Comparison of ENCODE assay signal across 9 cellular contexts in the genomic region with DNA sequence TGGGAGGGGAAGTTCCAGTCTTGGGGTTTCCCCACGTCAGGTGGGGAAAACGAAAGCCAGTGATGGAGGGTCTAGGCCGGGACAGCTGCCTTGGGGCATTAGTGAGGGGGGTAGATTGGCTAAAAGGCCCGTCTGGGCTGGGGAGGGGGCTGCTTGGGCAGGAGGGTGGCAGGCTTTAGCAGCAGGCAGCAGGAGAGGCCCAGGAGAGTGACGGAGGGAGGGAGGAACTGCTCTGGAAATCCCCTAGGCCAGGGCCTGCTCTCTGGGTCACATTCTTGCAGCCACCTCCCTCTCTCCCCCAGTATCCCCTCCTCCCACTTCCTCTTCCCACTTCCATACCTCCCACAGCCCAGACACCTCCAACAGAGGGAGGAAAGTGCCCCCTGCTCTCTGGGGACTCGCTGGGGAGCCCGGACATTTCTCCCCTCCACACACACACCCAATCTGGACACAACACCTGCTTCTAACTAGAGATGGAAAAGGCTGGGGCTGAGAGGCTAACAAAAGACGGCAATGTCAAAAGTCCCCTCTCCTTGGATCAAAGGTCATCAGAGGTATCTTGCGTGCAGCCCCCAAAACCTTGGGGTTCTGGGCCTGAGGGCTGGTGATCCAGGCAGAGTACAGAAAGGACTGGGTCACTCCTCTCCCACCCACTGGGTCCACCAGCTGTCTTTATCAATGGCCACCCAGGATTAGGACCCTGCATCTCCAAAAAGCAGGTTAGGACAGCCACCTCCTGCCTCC. TPM values are rescaled to one million over a fixed set of nuclear protein-coding genes. Genes with fewer than 3 reads are reported as not detected.
DNase-seq lines count a peak whose midpoint lies in the region; ATAC-seq and TF ChIP-seq lines count a peak whose summit lies in the region.
"Had no signal": no experiment of that assay in that cellular context is flagged by ENCODE, and none has a peak within 500 bp of the region (broad histone marks: within the 10 kb centered on the region; RNA-seq: fewer than 3 reads in every experiment).

No MANE protein-coding gene starts in this region.

- peak overlapping the region; percentile 78 for H2AK5ac ChIP-seq in IMR-90 (ENCODE audit: low read depth, low read length)

- peak overlapping the region; percentile 10; the same call in 1 of the 2 replicates for H3K27ac ChIP-seq in IMR-90 (ENCODE audit: insufficient read depth, low read length)
- H3K27ac ChIP-seq in lower lobe of right lung, result peak overlapping the region; percentile 37
- peak overlapping the region; percentile 87 for H3K27ac ChIP-seq in upper lobe of right lung
- no peak overlapping the region for H3K27ac ChIP-seq in uterus

- H4K8ac ChIP-seq in IMR-90 (ENCODE audit: low read depth in 2 of 2, low read length in 2 of 2), result peak overlapping the region; percentile 39 to 66; a peak in 3 of 4 replicates

- no TSS peak for BruUV-seq in IMR-90 (replicated peaks; lab: Mats Ljungman, UMichigan)

- CTCF ChIA-PET in IMR-90 (lab: Yijun Ruan, JAX), result interaction anchor here (1.6 kb wide), 1 partner anchor 49 kb away, joined by 4 read pairs; a partner anchor contains a TSS

- H3K4me1 ChIP-seq in IMR-90 (ENCODE audit: control insufficient read depth, insufficient read depth, low read length), result peaks cover 22% of the 10 kb centered on the region
- H3K4me1 ChIP-seq in lower lobe of right lung, result peaks cover 35% of the 10 kb centered on the region
- peaks cover 28% of the 10 kb centered on the region for H3K4me1 ChIP-seq in upper lobe of right lung
- peaks cover 0 to 24% of the 10 kb centered on the region in 2 donors for H3K4me1 ChIP-seq in uterus

- dilution Hi-C loops in IMR-90 (cut with HindIII; ENCODE audit: low sequenced_read_pairs, unreplicated experiment), result no loop called here

- H3K14ac ChIP-seq in IMR-90 (replicated peaks; ENCODE audit: low read depth, low read length), result peak overlapping the region; percentile 96

- H2AK9ac ChIP-seq in IMR-90 (replicated peaks; ENCODE audit: low read depth, low read length, poor library complexity), result peak overlapping the region; percentile 98

- WGBS in IMR-90 (ENCODE audit: extremely low coverage in 2 of 2, insufficient read length in 1 of 2), 2 experiments, result no CpG with 5 or more reads among the region's 9 CpGs

- H2BK15ac ChIP-seq in IMR-90 (ENCODE audit: low read depth, low read length), result no peak overlapping the region; the same call in 2 of the 3 replicates

- peak overlapping the region; percentile 50 for H4K5ac ChIP-seq in IMR-90 (ENCODE audit: low read depth, low read length)

- H4K91ac ChIP-seq in IMR-90 (ENCODE audit: insufficient read depth, low read depth, low read length), result peak overlapping the region; percentile 23; the same call in 1 of the 2 replicates

- H2BK120ac ChIP-seq in IMR-90 (ENCODE audit: low read depth, low read length), result peak overlapping the region; percentile 42

- peaks cover 9% of the 10 kb centered on the region for H4K20me1 ChIP-seq in IMR-90 (ENCODE audit: insufficient read depth, low read length)

- no peak for ATAC-seq in IMR-90 (ENCODE audit: low read depth)
- peak; percentile 15 to 45 for ATAC-seq in lower lobe of right lung
- ATAC-seq in upper lobe of right lung, result peak; percentile 32
- ATAC-seq in HG03378 (IDR thresholded peaks at IDR 0.05; ENCODE audit: unreplicated experiment), result no peak

- POLR2A ChIA-PET in IMR-90 (lab: Charles Lee; ENCODE audit: unreplicated experiment), result no interaction called here

- no peak overlapping the region for H3K56ac ChIP-seq in IMR-90 (ENCODE audit: extremely low read depth, insufficient read depth, low read length)

- TF ChIP-seq CTCF in IMR-90 (conservative IDR thresholded peaks at IDR 0.05; ENCODE audit: low read depth, low read length) (no peak), astrocyte of the spinal cord (IDR thresholded peaks at IDR 0.05; ENCODE audit: low read depth, low read length) (no peak), lower lobe of right lung (IDR thresholded peaks at IDR 0.05) (no peak), upper lobe of right lung (IDR thresholded peaks at IDR 0.05) (no peak), uterus (IDR thresholded peaks at IDR 0.05) (no peak)

- peaks cover 14% of the 10 kb centered on the region for H3K9me1 ChIP-seq in IMR-90 (ENCODE audit: insufficient read depth, low read length)

- peak overlapping the region; percentile 88 for H3K23ac ChIP-seq in IMR-90 (ENCODE audit: low read depth, low read length)

- peak overlapping the region; percentile 12; the same call in 1 of the 2 replicates for H3K18ac ChIP-seq in IMR-90 (ENCODE audit: low read depth, low read length)

- H3K9me3 ChIP-seq in IMR-90 (ENCODE audit: control insufficient read depth, insufficient read depth, low read length) (no peaks in the 10 kb centered on the region), lower lobe of right lung (no peaks in the 10 kb centered on the region), upper lobe of right lung (no peaks in the 10 kb centered on the region), uterus (no peaks in the 10 kb centered on the region)

- peak overlapping the region; percentile 82 for H3K9ac ChIP-seq in IMR-90 (ENCODE audit: low read depth, low read length)

- H3K79me1 ChIP-seq in IMR-90 (ENCODE audit: low read depth in 1 of 2, low read length in 2 of 2), result peaks cover 24 to 37% of the 10 kb centered on the region in 2 experiments

- peak overlapping the region; percentile 62 for H2BK5ac ChIP-seq in IMR-90 (ENCODE audit: low read depth, low read length, poor library complexity, severe bottlenecking)

- TF ChIP-seq POLR2A in IMR-90 (IDR thresholded peaks at IDR 0.05; ENCODE audit: low read depth, low read length) (no peak), uterus (IDR thresholded peaks at IDR 0.05) (no peak)

- peak overlapping the region; percentile 90; the same call in 1 of the 2 replicates for H3K4me3 ChIP-seq in IMR-90 (ENCODE audit: insufficient read depth, low read depth, low read length)
- peak overlapping the region; percentile 74 for H3K4me3 ChIP-seq in astrocyte of the spinal cord (ENCODE audit: low read depth, low read length)
- peak overlapping the region; percentile 87 for H3K4me3 ChIP-seq in lower lobe of right lung
- peak overlapping the region; percentile 89 for H3K4me3 ChIP-seq in upper lobe of right lung
- no peak overlapping the region for H3K4me3 ChIP-seq in uterus

- intact Hi-C loops in IMR-90 (cut with micrococcal nuclease) (no loop called here), lower lobe of right lung (cut with DNase I) (no loop called here), upper lobe of right lung (cut with DNase I) (no loop called here), uterus (cut with DNase I; ENCODE audit: low total_unique reads) (no loop called here)

- peak overlapping the region; percentile 99 for H3K4me2 ChIP-seq in IMR-90 (ENCODE audit: low read depth, low read length)

- peaks cover 4% of the 10 kb centered on the region; the same call in 1 of the 2 replicates for H3K27me3 ChIP-seq in IMR-90 (ENCODE audit: control insufficient read depth, insufficient read depth, low read length)
- H3K27me3 ChIP-seq in lower lobe of right lung (ENCODE audit: low read depth), result peaks cover 2% of the 10 kb centered on the region
- no peaks in the 10 kb centered on the region for H3K27me3 ChIP-seq in upper lobe of right lung
- H3K27me3 ChIP-seq in uterus, result no peaks in the 10 kb centered on the region

- peak overlapping the region; percentile 74 for H3K4ac ChIP-seq in IMR-90 (ENCODE audit: low read depth, low read length)

- no peak overlapping the region for H2BK20ac ChIP-seq in IMR-90 (ENCODE audit: low read depth, low read length)

- H3K36me3 ChIP-seq in IMR-90 (ENCODE audit: control insufficient read depth, insufficient read depth, low read length), result peaks cover 12% of the 10 kb centered on the region
- peaks cover 19% of the 10 kb centered on the region for H3K36me3 ChIP-seq in lower lobe of right lung
- H3K36me3 ChIP-seq in upper lobe of right lung, result peaks cover 8% of the 10 kb centered on the region
- no peaks in the 10 kb centered on the region for H3K36me3 ChIP-seq in uterus

- TF ChIP-seq RAD21 in IMR-90 (IDR thresholded peaks at IDR 0.05; ENCODE audit: low read length), result no peak

- DNase-seq in Daoy (ENCODE audit: low read depth) (peak; percentile 84), IMR-90 (peak; percentile 55), astrocyte of the spinal cord (ENCODE audit: low read depth, low spot score) (no peak), lower lobe of right lung (no peak), upper lobe of right lung (no peak), ureter (ENCODE audit: low spot score) (no peak), uterus (no peak)

- in situ Hi-C loops in IMR-90 (cut with MboI; ENCODE audit: low sequenced_read_pairs), result no loop called here
- in situ Hi-C loops in astrocyte of the spinal cord (cut with HindIII; ENCODE audit: low sequenced_read_pairs), result no loop called here

- H2AFZ ChIP-seq in IMR-90 (replicated peaks; ENCODE audit: low read length, poor library complexity), result peak overlapping the region; percentile 76

RNA-seq across cellular contexts. Expression of a gene that starts 1.8 kb away (rescaled TPM):
- 42.3 and 56.3 TPM in 2 replicates for total RNA-seq in Daoy (2014; rRNA removed; shearing (Covaris generic))
- 7.5 and 7.9 TPM in 2 replicates for total RNA-seq in IMR-90 (2012; rRNA removed)
- polyA plus RNA-seq in IMR-90 (2012; rRNA removed), result 13.0 and 16.7 TPM in 2 replicates
- polyA plus RNA-seq in IMR-90 (2012; cell fraction: cytosol; rRNA removed), result 17.6 and 22.6 TPM in 2 replicates
- polyA plus RNA-seq in IMR-90 (2012; cell fraction: nucleus; rRNA removed; ENCODE audit: low replicate concordance), result 14.5 and 23.0 TPM in 2 replicates
- total RNA-seq in lower lobe of right lung, result 10.4 TPM
- total RNA-seq in upper lobe of right lung, result 7.1 TPM
- total RNA-seq in ureter, result 8.0 TPM
- 1 to 10 TPM; 1.3 to 5.9 (median 2.8) TPM for total RNA-seq in uterus

RNA-seq across cellular contexts. Expression of a gene that starts 6.2 kb away (rescaled TPM):
- total RNA-seq in Daoy (2014; rRNA removed; shearing (Covaris generic)), result 86.8 and 92.8 TPM in 2 replicates
- 41.7 and 51.4 TPM in 2 replicates for total RNA-seq in IMR-90 (2012; rRNA removed)
- 89.9 and 94.8 TPM in 2 replicates for polyA plus RNA-seq in IMR-90 (2012; rRNA removed)
- polyA plus RNA-seq in IMR-90 (2012; cell fraction: cytosol; rRNA removed), result 91.0 and 123 TPM in 2 replicates
- 64.5 and 76.3 TPM in 2 replicates for polyA plus RNA-seq in IMR-90 (2012; cell fraction: nucleus; rRNA removed; ENCODE audit: low replicate concordance)
- total RNA-seq in lower lobe of right lung, result 23.8 TPM
- 32.3 TPM for total RNA-seq in upper lobe of right lung
- total RNA-seq in ureter, result 33.6 TPM
- total RNA-seq in uterus, result 10 to 100 TPM in 3 of 4 donors, 1 to 10 TPM in 1; 5.9 to 39.5 (median 28.5) TPM

RNA-seq across cellular contexts. Expression of a gene that starts 6.7 kb away (rescaled TPM):
- 0.23 and 0.33 TPM in 2 replicates for total RNA-seq in Daoy (2014; rRNA removed; shearing (Covaris generic))
- total RNA-seq in IMR-90 (2012; rRNA removed), result not detected in 2 replicates
- not detected in 2 replicates for polyA plus RNA-seq in IMR-90 (2012; rRNA removed)
- 0.01 TPM in 1 of 2 replicates, not detected in the other for polyA plus RNA-seq in IMR-90 (2012; cell fraction: cytosol; rRNA removed)
- 0.06 and 0.15 TPM in 2 replicates for polyA plus RNA-seq in IMR-90 (2012; cell fraction: nucleus; rRNA removed; ENCODE audit: low replicate concordance)
- not detected for total RNA-seq in lower lobe of right lung
- total RNA-seq in upper lobe of right lung, result not detected
- total RNA-seq in ureter, result not detected
- under 1 TPM in 2 of 4 donors, not detected in 2; 0.09 to 0.21 TPM for total RNA-seq in uterus
- total RNA-seq: T-helper 2 cell treated with Interferon-gamma antibody and Interleukin-4, amounts not matched to agents 100 ng/mL and 5 ng/mL, for 36 hours had no signal

RNA-seq across cellular contexts. Expression of a gene that starts 16.6 kb away (rescaled TPM):
- total RNA-seq in Daoy (2014; rRNA removed; shearing (Covaris generic)), result 2,636 and 2,780 TPM in 2 replicates
- 1,307 and 1,440 TPM in 2 replicates for total RNA-seq in IMR-90 (2012; rRNA removed)
- 771 and 887 TPM in 2 replicates for polyA plus RNA-seq in IMR-90 (2012; rRNA removed)
- polyA plus RNA-seq in IMR-90 (2012; cell fraction: cytosol; rRNA removed), result 246 and 656 TPM in 2 replicates
- 158 and 414 TPM in 2 replicates for polyA plus RNA-seq in IMR-90 (2012; cell fraction: nucleus; rRNA removed; ENCODE audit: low replicate concordance)
- 680 TPM for total RNA-seq in lower lobe of right lung
- 660 TPM for total RNA-seq in upper lobe of right lung
- total RNA-seq in ureter, result 936 TPM
- 100 to 1,000 TPM; 336 to 897 (median 564) TPM for total RNA-seq in uterus

RNA-seq across cellular contexts. Expression of a gene that starts 40.1 kb away (rescaled TPM):
- 14.7 and 20.4 TPM in 2 replicates for total RNA-seq in Daoy (2014; rRNA removed; shearing (Covaris generic))
- total RNA-seq in IMR-90 (2012; rRNA removed) (4.1 and 4.7 TPM in 2 replicates), lower lobe of right lung (36.2 TPM), upper lobe of right lung (59.8 TPM), ureter (58.1 TPM), uterus (100 to 1,000 TPM in 2 of 4 donors, 10 to 100 TPM in 2; 29.9 to 150 (median 95.1) TPM)
- 22.1 and 23.2 TPM in 2 replicates for polyA plus RNA-seq in IMR-90 (2012; rRNA removed)
- 20.7 and 23.2 TPM in 2 replicates for polyA plus RNA-seq in IMR-90 (2012; cell fraction: cytosol; rRNA removed)
- polyA plus RNA-seq in IMR-90 (2012; cell fraction: nucleus; rRNA removed; ENCODE audit: low replicate concordance), result 33.9 and 57.0 TPM in 2 replicates

Comparison
In these comparisons a context has a peak if more than half of its experiments do, and no peak if none do; other contexts are left out.
1. DNase-seq: peak in Daoy (single experiment) and IMR-90 (single experiment); none in astrocyte of the spinal cord (single experiment), lower lobe of right lung (single experiment), upper lobe of right lung (single experiment), ureter (single experiment) and uterus (0 of 2).
2. ATAC-seq: peak in lower lobe of right lung (2 of 2) and upper lobe of right lung (single experiment); none in IMR-90 (single experiment) and HG03378 (single experiment).
3. H3K27ac ChIP-seq: peak in IMR-90 (single experiment), lower lobe of right lung (single experiment) and upper lobe of right lung (single experiment); none in uterus (0 of 2).
4. H3K4me3 ChIP-seq: peak in IMR-90 (single experiment), astrocyte of the spinal cord (single experiment), lower lobe of right lung (single experiment) and upper lobe of right lung (single experiment); none in uterus (0 of 2).